ENCODE assay signal across 19 cellular contexts in genomic region chr17:81058263-81058871, GRCh38. TPM values are rescaled to one million over a fixed set of nuclear protein-coding genes. Genes with fewer than 3 reads are reported as not detected.
DNase-seq lines count a peak whose midpoint lies in the region; ATAC-seq and TF ChIP-seq lines count a peak whose summit lies in the region.
"Had no signal": no experiment of that assay in that cellular context is flagged by ENCODE, and none has a peak within 500 bp of the region (broad histone marks: within the 10 kb centered on the region; RNA-seq: fewer than 3 reads in every experiment).

No MANE protein-coding gene starts in this region.

- no peak for TF ChIP-seq CTCF in heart left ventricle (IDR thresholded peaks at IDR 0.05)
- no peak for TF ChIP-seq CTCF in thyroid gland (IDR thresholded peaks at IDR 0.05)
- TF ChIP-seq CTCF in adrenal gland (IDR thresholded peaks at IDR 0.05), result no peak

- WGBS in heart left ventricle, 4 donors, result 85 to 90% (median 87%) methylated on average over 22 to 23 of the region's 23 CpGs
- no CpG with 5 or more reads among the region's 23 CpGs for WGBS in mesendoderm (ENCODE audit: extremely low coverage, insufficient coverage, low lambda C conversion rate)
- WGBS in thyroid gland, 2 donors, result 90 to 93% methylated on average over 18 to 22 of the region's 23 CpGs
- WGBS in adrenal gland, 4 donors, result 88 to 90% (median 88%) methylated on average over 17 to 23 of the region's 23 CpGs

- H2BK15ac ChIP-seq in mesendoderm (replicated peaks; ENCODE audit: low read depth), result no peak overlapping the region

- H3K79me2 ChIP-seq in mesendoderm (ENCODE audit: control insufficient read depth, insufficient read depth, low read length), result no peaks in the 10 kb centered on the region

- H3K27me3 ChIP-seq in heart left ventricle, result no peaks in the 10 kb centered on the region
- no peaks in the 10 kb centered on the region for H3K27me3 ChIP-seq in adipocyte (replicated peaks; ENCODE audit: control insufficient read depth, insufficient read depth, low read length)
- H3K27me3 ChIP-seq in mesendoderm (ENCODE audit: insufficient read depth, low read length, poor library complexity), result no peaks in the 10 kb centered on the region
- no peaks in the 10 kb centered on the region for H3K27me3 ChIP-seq in thyroid gland
- H3K27me3 ChIP-seq in adrenal gland, result no peaks in the 10 kb centered on the region
- H3K27me3 ChIP-seq: uterus had no signal

- no peak overlapping the region for H3K4me3 ChIP-seq in heart left ventricle
- H3K4me3 ChIP-seq in adipocyte (ENCODE audit: low read length), result no peak overlapping the region
- no peak overlapping the region for H3K4me3 ChIP-seq in mesendoderm (ENCODE audit: low read length)
- H3K4me3 ChIP-seq in thyroid gland (replicated peaks in 1 of 3), result no peak overlapping the region
- no peak overlapping the region for H3K4me3 ChIP-seq in adrenal gland
- H3K4me3 ChIP-seq: uterus had no signal

- H3K79me1 ChIP-seq in mesendoderm (ENCODE audit: low read length), result no peaks in the 10 kb centered on the region

- ATAC-seq in heart left ventricle (no peak), left cardiac atrium (no peak), GM19455 (IDR thresholded peaks at IDR 0.05; ENCODE audit: unreplicated experiment) (no peak)
- ATAC-seq: left colon had no signal

- H3K36me3 ChIP-seq in heart left ventricle, result peaks cover 0 to 13% (median 0%) of the 10 kb centered on the region in 9 donors
- H3K36me3 ChIP-seq in adipocyte (ENCODE audit: control insufficient read depth, insufficient read depth, low read length, severe bottlenecking), result peaks cover 13% of the 10 kb centered on the region
- no peaks in the 10 kb centered on the region for H3K36me3 ChIP-seq in mesendoderm (ENCODE audit: control insufficient read depth, insufficient read depth, low read length)
- no peaks in the 10 kb centered on the region for H3K36me3 ChIP-seq in thyroid gland
- peaks cover 0 to 3% of the 10 kb centered on the region in 2 donors for H3K36me3 ChIP-seq in adrenal gland (replicated peaks in 1 of 2)
- H3K36me3 ChIP-seq: uterus had no signal

- H3K4me1 ChIP-seq in heart left ventricle, result peaks cover 6 to 34% (median 19%) of the 10 kb centered on the region in 12 donors
- peaks cover 18% of the 10 kb centered on the region for H3K4me1 ChIP-seq in adipocyte (ENCODE audit: control insufficient read depth, insufficient read depth, low read length)
- H3K4me1 ChIP-seq in mesendoderm (ENCODE audit: control insufficient read depth, low read depth, low read length), result peaks cover 4% of the 10 kb centered on the region
- H3K4me1 ChIP-seq in thyroid gland, result peaks cover 18 to 23% of the 10 kb centered on the region in 2 donors
- H3K4me1 ChIP-seq in adrenal gland (replicated peaks in 1 of 2), result peaks cover 0 to 11% of the 10 kb centered on the region in 2 donors
- H3K4me1 ChIP-seq: uterus had no signal

- no peak overlapping the region for H3K4me2 ChIP-seq in mesendoderm (ENCODE audit: low read length)

- TF ChIP-seq POLR2A in heart left ventricle (IDR thresholded peaks at IDR 0.05) (no peak), thyroid gland (IDR thresholded peaks at IDR 0.05) (no peak), adrenal gland (IDR thresholded peaks at IDR 0.05) (no peak)

- H3K9ac ChIP-seq in adipocyte (ENCODE audit: low read length) (peak overlapping the region; percentile 57), mesendoderm (ENCODE audit: low read length) (no peak overlapping the region)

- H3K9me3 ChIP-seq in heart left ventricle (no peaks in the 10 kb centered on the region), adipocyte (ENCODE audit: control insufficient read depth, low read length) (no peaks in the 10 kb centered on the region), thyroid gland (no peaks in the 10 kb centered on the region), adrenal gland (replicated peaks in 1 of 3) (no peaks in the 10 kb centered on the region)
- H3K9me3 ChIP-seq: uterus had no signal

- H3K56ac ChIP-seq in mesendoderm (ENCODE audit: low read length), result peak overlapping the region; percentile 49

- H4K5ac ChIP-seq in mesendoderm (ENCODE audit: low read length), result no peak overlapping the region

- H2BK120ac ChIP-seq in mesendoderm (ENCODE audit: low read depth, low read length), result no peak overlapping the region

- H4K8ac ChIP-seq in mesendoderm (ENCODE audit: low read depth, low read length), result no peak overlapping the region

- no peak overlapping the region for H2AK5ac ChIP-seq in mesendoderm (ENCODE audit: low read length)

- no peak for DNase-seq in heart left ventricle
- no peak for DNase-seq in left cardiac atrium
- no peak for DNase-seq in adipocyte (ENCODE audit: low read depth)
- no peak for DNase-seq in mesendoderm
- no peak for DNase-seq in thyroid gland
- DNase-seq in adrenal gland, result no peak
- DNase-seq in Kasumi-1 (lab: John Stamatoyannopoulos, UW), result no peak
- DNase-seq: activated gamma-delta T cell, dermis blood vessel endothelial cell, GDM1, H7, hippocampal formation, left colon, naive B cell, NCI-H2029 treated with DMSO at 0.1 percent for 48 hours, NCI-H524 treated with DMSO at 0.1 percent for 48 hours, OCI-M1, uterus had no signal

- no peak overlapping the region for H3K4ac ChIP-seq in mesendoderm (ENCODE audit: low read depth, low read length)

- no peak overlapping the region for H3K18ac ChIP-seq in mesendoderm (ENCODE audit: low read length)

- no peak overlapping the region for H3K23ac ChIP-seq in mesendoderm (ENCODE audit: low read length)

- no peak overlapping the region for H2BK5ac ChIP-seq in mesendoderm (ENCODE audit: low read length)

- peak overlapping the region in 7 of 12 donors; percentile 41 to 92 (median 73) for H3K27ac ChIP-seq in heart left ventricle
- no peak overlapping the region for H3K27ac ChIP-seq in mesendoderm (ENCODE audit: low read depth, low read length)
- peak overlapping the region; percentile 71 to 89 (median 83) for H3K27ac ChIP-seq in thyroid gland
- peak overlapping the region in 2 of 5 donors; percentile 45 to 58 for H3K27ac ChIP-seq in adrenal gland

- intact Hi-C loops in heart left ventricle (cut with DNase I) (no loop called here), left cardiac atrium (cut with DNase I) (no loop called here), thyroid gland (cut with DNase I) (no loop called here), adrenal gland (cut with DNase I) (no loop called here)

RNA-seq across cellular contexts. Expression of gene BAIAP2, which starts 23.4 kb away (rescaled TPM):
- total RNA-seq in heart left ventricle, result 10 to 100 TPM in 8 of 9 donors, 1 to 10 TPM in 1; 8.9 to 30.2 (median 18.8) TPM
- 10 to 100 TPM; 15.3 to 18.5 TPM for polyA plus RNA-seq in heart left ventricle
- total RNA-seq in left cardiac atrium, result 10 to 100 TPM; 32.8 to 38.0 TPM
- 12.3 TPM for polyA plus RNA-seq in mesendoderm (2013, experiment 1 of 2)
- polyA plus RNA-seq in mesendoderm (2013, experiment 2 of 2), result 11.6 TPM
- 10 to 100 TPM; 35.8 to 86.8 (median 42.1) TPM for total RNA-seq in thyroid gland
- 10 to 100 TPM in 7 of 8 donors, 1 to 10 TPM in 1; 7.8 to 19.9 (median 15.3) TPM for total RNA-seq in adrenal gland
- polyA plus RNA-seq in adrenal gland, result 10 to 100 TPM in 2 of 3 donors, 1 to 10 TPM in 1; 8.7 to 33.4 (median 12.1) TPM
